In the genomic region with DNA sequence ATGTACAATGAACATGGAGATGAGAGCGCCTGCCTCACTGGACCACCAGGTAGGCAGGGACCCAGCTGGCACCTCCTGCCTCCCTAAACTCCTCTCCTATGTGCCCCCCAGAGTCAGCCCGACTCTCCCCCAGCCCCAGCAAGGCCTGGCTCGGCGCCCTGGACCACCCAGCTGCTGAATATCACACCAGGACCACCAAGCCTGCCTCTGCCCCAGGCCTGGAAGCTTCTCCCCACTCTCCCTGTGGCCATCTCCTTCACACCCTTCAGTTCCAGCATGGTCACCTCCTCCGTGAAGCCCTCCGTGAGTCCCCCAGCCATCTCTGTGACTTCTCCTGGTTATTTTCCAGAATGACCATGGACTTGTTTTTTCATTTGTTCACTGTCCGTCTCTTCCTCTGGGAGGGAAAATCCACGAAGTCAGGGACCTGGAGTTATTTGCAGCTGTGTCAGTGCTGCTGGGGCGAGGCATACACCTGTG, we compare ENCODE assay signal across 26 cellular contexts. TPM values are rescaled to one million over a fixed set of nuclear protein-coding genes. Genes with fewer than 3 reads are reported as not detected.
DNase-seq lines count a peak whose midpoint lies in the region; ATAC-seq and TF ChIP-seq lines count a peak whose summit lies in the region.
"Had no signal": no experiment of that assay in that cellular context is flagged by ENCODE, and none has a peak within 500 bp of the region (broad histone marks: within the 10 kb centered on the region; RNA-seq: fewer than 3 reads in every experiment).

No MANE protein-coding gene starts in this region.

- H3K36me3 ChIP-seq in naive thymus-derived CD4-positive, alpha-beta T cell (ENCODE audit: control insufficient read depth in 2 of 3, insufficient read depth in 3 of 3, low read length in 3 of 3): no peaks in the 10 kb centered on the region
- H3K36me3 ChIP-seq in WERI-Rb-1: no peaks in the 10 kb centered on the region
- H3K36me3 ChIP-seq: esophagus squamous epithelium, gastroesophageal sphincter, thyroid gland had no signal

- H3K9me3 ChIP-seq in naive thymus-derived CD4-positive, alpha-beta T cell (ENCODE audit: control insufficient read depth in 2 of 3, low read length in 3 of 3): no peaks in the 10 kb centered on the region
- no peaks in the 10 kb centered on the region for H3K9me3 ChIP-seq in WERI-Rb-1 (ENCODE audit: severe bottlenecking)
- H3K9me3 ChIP-seq: esophagus squamous epithelium, gastroesophageal sphincter, thyroid gland had no signal

- peak overlapping the region; percentile 31 for H3K4me3 Mint-ChIP-seq in natural killer cell treated with Interleukin-12 subunit alpha and Interleukin-12 subunit beta and Interleukin-15 and Interleukin-18, amount 100 ng/mL, for 72 hours
- no peak overlapping the region for H3K4me3 Mint-ChIP-seq in natural killer cell
- no peak overlapping the region for H3K4me3 Mint-ChIP-seq in activated CD8-positive, alpha-beta T cell treated with anti-CD3 and anti-CD28 coated beads, Interleukin-2, amount 10 ng/mL, durations not matched to agents 7 days and 5 days
- peak overlapping the region in 5 of 10 donors; percentile 15 to 60 (median 25) for H3K4me3 Mint-ChIP-seq in naive thymus-derived CD4-positive, alpha-beta T cell
- H3K4me3 Mint-ChIP-seq: WTC11 had no signal

- no peaks in the 10 kb centered on the region for H3K9me3 Mint-ChIP-seq in natural killer cell treated with Interleukin-12 subunit alpha and Interleukin-12 subunit beta and Interleukin-15 and Interleukin-18, amount 100 ng/mL, for 72 hours
- no peaks in the 10 kb centered on the region for H3K9me3 Mint-ChIP-seq in natural killer cell
- no peaks in the 10 kb centered on the region for H3K9me3 Mint-ChIP-seq in activated CD8-positive, alpha-beta T cell treated with anti-CD3 and anti-CD28 coated beads, Interleukin-2, amount 10 ng/mL, durations not matched to agents 7 days and 5 days (ENCODE audit: insufficient read depth)
- H3K9me3 Mint-ChIP-seq in naive thymus-derived CD4-positive, alpha-beta T cell: no peaks in the 10 kb centered on the region
- H3K9me3 Mint-ChIP-seq: WTC11 had no signal

- POLR2A ChIA-PET in activated CD8-positive, alpha-beta T cell treated with anti-CD3 and anti-CD28 coated beads, Interleukin-2, amount 10 ng/mL, durations not matched to agents 7 days and 5 days (lab: Charles Lee): interaction anchor here (1.1 to 3.2 kb wide), 2 partner anchors 43 to 46 kb away, joined by 6 to 11 read pairs; no protein-coding TSS in a partner anchor
- POLR2A ChIA-PET in naive thymus-derived CD4-positive, alpha-beta T cell (lab: Charles Lee): interaction anchor here (1.2 to 1.6 kb wide), 3 partner anchors 10 to 14 kb away, joined by 3 to 6 read pairs (median 4); no protein-coding TSS in a partner anchor

- peaks cover 39 to 54% of the 10 kb centered on the region in 2 donors for H3K4me1 Mint-ChIP-seq in natural killer cell treated with Interleukin-12 subunit alpha and Interleukin-12 subunit beta and Interleukin-15 and Interleukin-18, amount 100 ng/mL, for 72 hours (ENCODE audit: low read depth in 2 of 2)
- H3K4me1 Mint-ChIP-seq in natural killer cell: peaks cover 50 to 79% of the 10 kb centered on the region in 2 donors
- peaks cover 83% of the 10 kb centered on the region for H3K4me1 Mint-ChIP-seq in activated CD8-positive, alpha-beta T cell treated with anti-CD3 and anti-CD28 coated beads, Interleukin-2, amount 10 ng/mL, durations not matched to agents 7 days and 5 days (ENCODE audit: low read depth)
- peaks cover 45 to 84% (median 68%) of the 10 kb centered on the region in 7 donors for H3K4me1 Mint-ChIP-seq in naive thymus-derived CD4-positive, alpha-beta T cell
- H3K4me1 Mint-ChIP-seq: WTC11 had no signal

- H3K4me1 ChIP-seq in naive thymus-derived CD4-positive, alpha-beta T cell (ENCODE audit: control insufficient read depth in 2 of 2, insufficient read depth in 2 of 2, low read length in 2 of 2): peaks cover 60 to 71% of the 10 kb centered on the region in 2 donors

- no peak overlapping the region for H3K4me3 ChIP-seq in naive thymus-derived CD4-positive, alpha-beta T cell (ENCODE audit: low read length)
- no peak overlapping the region for H3K4me3 ChIP-seq in WERI-Rb-1 (ENCODE audit: low read depth, low read length)
- H3K4me3 ChIP-seq: esophagus squamous epithelium, gastroesophageal sphincter, thyroid gland had no signal

- ATAC-seq in natural killer cell treated with Interleukin-12 subunit alpha and Interleukin-12 subunit beta and Interleukin-15 and Interleukin-18, amount 100 ng/mL, for 72 hours: no peak
- ATAC-seq in natural killer cell (no peak), HG02870 (IDR thresholded peaks at IDR 0.05; ENCODE audit: unreplicated experiment) (no peak)
- no peak for ATAC-seq in activated CD8-positive, alpha-beta T cell treated with anti-CD3 and anti-CD28 coated beads, Interleukin-2, amount 10 ng/mL, durations not matched to agents 7 days and 5 days
- no peak for ATAC-seq in naive thymus-derived CD4-positive, alpha-beta T cell
- ATAC-seq: gastroesophageal sphincter, WTC11 had no signal

- H3K27ac ChIP-seq in naive thymus-derived CD4-positive, alpha-beta T cell (ENCODE audit: low read depth, low read length): no peak overlapping the region
- no peak overlapping the region for H3K27ac ChIP-seq in WERI-Rb-1
- H3K27ac ChIP-seq: thyroid gland had no signal

- peaks cover 0 to 6% of the 10 kb centered on the region in 2 donors for H3K27me3 Mint-ChIP-seq in natural killer cell treated with Interleukin-12 subunit alpha and Interleukin-12 subunit beta and Interleukin-15 and Interleukin-18, amount 100 ng/mL, for 72 hours
- peaks cover 0 to 4% of the 10 kb centered on the region in 2 donors for H3K27me3 Mint-ChIP-seq in natural killer cell (ENCODE audit: low read depth in 2 of 2)
- peaks cover 11% of the 10 kb centered on the region for H3K27me3 Mint-ChIP-seq in activated CD8-positive, alpha-beta T cell treated with anti-CD3 and anti-CD28 coated beads, Interleukin-2, amount 10 ng/mL, durations not matched to agents 7 days and 5 days (ENCODE audit: low read depth)
- peaks cover 0 to 9% (median 0%) of the 10 kb centered on the region in 5 donors for H3K27me3 Mint-ChIP-seq in naive thymus-derived CD4-positive, alpha-beta T cell

- DNase-seq in natural killer cell treated with Interleukin-12 subunit alpha and Interleukin-12 subunit beta and Interleukin-15 and Interleukin-18, amount 100 ng/mL, for 72 hours (ENCODE audit: low spot score): no peak
- no peak for DNase-seq in natural killer cell
- no peak for DNase-seq in activated CD8-positive, alpha-beta T cell treated with anti-CD3 and anti-CD28 coated beads, Interleukin-2, amount 10 ng/mL, durations not matched to agents 7 days and 5 days
- no peak for DNase-seq in naive thymus-derived CD4-positive, alpha-beta T cell
- no peak for DNase-seq in NCI-H1694 treated with DMSO at 0.1 percent for 48 hours (lab: John Stamatoyannopoulos, UW)
- no peak for DNase-seq in WERI-Rb-1
- DNase-seq: activated effector memory CD4-positive, alpha-beta T cell treated with Interleukin-2 at 50 U/mL for 16 hours; COR-L47; esophagus squamous epithelium; GOT3; Karpas-422; mammary epithelial cell; NCI-H1048; NCI-H2029; NCI-H446; stimulated activated CD4-positive, alpha-beta T cell treated with anti-CD3 and anti-CD28 coated beads, Interleukin-1b, Interleukin-23, amount 100 ng/mL, for 48 hours; stimulated activated naive CD4-positive, alpha-beta T cell treated with Interleukin-2 at 50 U/mL for 16 hours; thyroid gland had no signal

- H3K27ac Mint-ChIP-seq in natural killer cell treated with Interleukin-12 subunit alpha and Interleukin-12 subunit beta and Interleukin-15 and Interleukin-18, amount 100 ng/mL, for 72 hours: peak overlapping the region; percentile 59 to 78
- H3K27ac Mint-ChIP-seq in natural killer cell: peak overlapping the region in 1 of 2 donors; percentile 55
- H3K27ac Mint-ChIP-seq in activated CD8-positive, alpha-beta T cell treated with anti-CD3 and anti-CD28 coated beads, Interleukin-2, amount 10 ng/mL, durations not matched to agents 7 days and 5 days: peak overlapping the region; percentile 46
- peak overlapping the region in 7 of 9 donors; percentile 28 to 97 (median 78) for H3K27ac Mint-ChIP-seq in naive thymus-derived CD4-positive, alpha-beta T cell
- H3K27ac Mint-ChIP-seq: WTC11 had no signal

- TF ChIP-seq CTCF in natural killer cell (IDR thresholded peaks at IDR 0.05) (no peak), WERI-Rb-1 (IDR thresholded peaks at IDR 0.05; ENCODE audit: low read depth, low read length) (no peak)

- no peaks in the 10 kb centered on the region for H3K27me3 ChIP-seq in naive thymus-derived CD4-positive, alpha-beta T cell (ENCODE audit: control insufficient read depth in 2 of 2, insufficient read depth in 2 of 2, low read length in 2 of 2)
- H3K27me3 ChIP-seq in WERI-Rb-1 (ENCODE audit: insufficient read depth, low read depth, severe bottlenecking): peaks cover 100% of the 10 kb centered on the region
- H3K27me3 ChIP-seq: esophagus squamous epithelium, thyroid gland had no signal

- H3K36me3 Mint-ChIP-seq in natural killer cell treated with Interleukin-12 subunit alpha and Interleukin-12 subunit beta and Interleukin-15 and Interleukin-18, amount 100 ng/mL, for 72 hours: no peaks in the 10 kb centered on the region
- H3K36me3 Mint-ChIP-seq in natural killer cell: no peaks in the 10 kb centered on the region
- no peaks in the 10 kb centered on the region for H3K36me3 Mint-ChIP-seq in activated CD8-positive, alpha-beta T cell treated with anti-CD3 and anti-CD28 coated beads, Interleukin-2, amount 10 ng/mL, durations not matched to agents 7 days and 5 days (ENCODE audit: low read depth)
- no peaks in the 10 kb centered on the region for H3K36me3 Mint-ChIP-seq in naive thymus-derived CD4-positive, alpha-beta T cell
- H3K36me3 Mint-ChIP-seq: WTC11 had no signal

- intact Hi-C loops in natural killer cell (cut with micrococcal nuclease): no loop called here
- intact Hi-C loops in naive thymus-derived CD4-positive, alpha-beta T cell (cut with micrococcal nuclease): no loop called here

- CTCF ChIA-PET in activated CD8-positive, alpha-beta T cell treated with anti-CD3 and anti-CD28 coated beads, Interleukin-2, amount 10 ng/mL, durations not matched to agents 7 days and 5 days (lab: Charles Lee): interaction anchor here (1.0 to 2.2 kb wide), 3 partner anchors 14 to 156 kb away, joined by 4 to 9 read pairs (median 4); no protein-coding TSS in a partner anchor
- CTCF ChIA-PET in naive thymus-derived CD4-positive, alpha-beta T cell (lab: Charles Lee): interaction anchor here (1.1 to 1.4 kb wide), 3 partner anchors 153 to 305 kb away, joined by 4 to 5 read pairs (median 5); no protein-coding TSS in a partner anchor

RNA-seq across cellular contexts. Expression of a gene that starts 6.4 kb away (rescaled TPM):
- 100 to 1,000 TPM; 240 to 358 TPM for total RNA-seq in natural killer cell treated with Interleukin-12 subunit alpha and Interleukin-12 subunit beta and Interleukin-15 and Interleukin-18, amount 100 ng/mL, for 72 hours
- 100 to 1,000 TPM; 487 to 595 (median 536) TPM for total RNA-seq in natural killer cell
- 100 to 1,000 TPM; 463 to 477 TPM for total RNA-seq in activated CD8-positive, alpha-beta T cell treated with anti-CD3 and anti-CD28 coated beads, Interleukin-2, amount 10 ng/mL, durations not matched to agents 7 days and 5 days
- total RNA-seq in naive thymus-derived CD4-positive, alpha-beta T cell: 100 to 1,000 TPM; 248 to 578 (median 289) TPM
- polyA plus RNA-seq in naive thymus-derived CD4-positive, alpha-beta T cell: 100 to 1,000 TPM; 295 to 394 TPM
- total RNA-seq: kidney epithelial cell, progenitor cell of endocrine pancreas, SK-MEL-5 had no signal
- polyA plus RNA-seq: mammary epithelial cell had no signal

RNA-seq across cellular contexts. Expression of a gene that starts 7.7 kb away (rescaled TPM):
- 1 to 10 TPM in 1 of 2 donors, not detected in 1; 1.4 TPM for total RNA-seq in natural killer cell treated with Interleukin-12 subunit alpha and Interleukin-12 subunit beta and Interleukin-15 and Interleukin-18, amount 100 ng/mL, for 72 hours
- total RNA-seq in natural killer cell: 1 to 10 TPM; 1.2 to 5.4 (median 3.6) TPM
- total RNA-seq in activated CD8-positive, alpha-beta T cell treated with anti-CD3 and anti-CD28 coated beads, Interleukin-2, amount 10 ng/mL, durations not matched to agents 7 days and 5 days: under 1 TPM in 1 of 2 experiments, not detected in 1; 0.50 TPM
- total RNA-seq in naive thymus-derived CD4-positive, alpha-beta T cell: 1 to 10 TPM in 1 of 5 experiments, under 1 TPM in 1, not detected in 3; 0.61 to 8.8 TPM
- under 1 TPM in 1 of 2 donors, not detected in 1; 0.46 TPM for polyA plus RNA-seq in naive thymus-derived CD4-positive, alpha-beta T cell
- total RNA-seq: kidney epithelial cell, SK-MEL-5, thyroid gland, WTC11 had no signal

RNA-seq across cellular contexts. Expression of a gene that starts 11.7 kb away (rescaled TPM):
- not detected for total RNA-seq in natural killer cell treated with Interleukin-12 subunit alpha and Interleukin-12 subunit beta and Interleukin-15 and Interleukin-18, amount 100 ng/mL, for 72 hours
- not detected for total RNA-seq in natural killer cell
- not detected for total RNA-seq in activated CD8-positive, alpha-beta T cell treated with anti-CD3 and anti-CD28 coated beads, Interleukin-2, amount 10 ng/mL, durations not matched to agents 7 days and 5 days
- not detected for total RNA-seq in naive thymus-derived CD4-positive, alpha-beta T cell
- polyA plus RNA-seq in naive thymus-derived CD4-positive, alpha-beta T cell: not detected
- total RNA-seq: SK-MEL-5, thyroid gland had no signal

RNA-seq across cellular contexts. Expression of a gene that starts 45.2 kb away (rescaled TPM):
- total RNA-seq in natural killer cell treated with Interleukin-12 subunit alpha and Interleukin-12 subunit beta and Interleukin-15 and Interleukin-18, amount 100 ng/mL, for 72 hours: not detected
- under 1 TPM in 2 of 3 donors, not detected in 1; 0.14 to 0.32 TPM for total RNA-seq in natural killer cell
- under 1 TPM in 1 of 2 experiments, not detected in 1; 0.08 TPM for total RNA-seq in activated CD8-positive, alpha-beta T cell treated with anti-CD3 and anti-CD28 coated beads, Interleukin-2, amount 10 ng/mL, durations not matched to agents 7 days and 5 days
- total RNA-seq in naive thymus-derived CD4-positive, alpha-beta T cell: under 1 TPM in 2 of 5 experiments, not detected in 3; 0.07 to 0.10 TPM
- polyA plus RNA-seq in naive thymus-derived CD4-positive, alpha-beta T cell: under 1 TPM in 1 of 2 donors, not detected in 1; 0.17 TPM
- total RNA-seq: chondrocyte, esophagus squamous epithelium, gastroesophageal sphincter, HT-29, kidney epithelial cell, mammary epithelial cell, progenitor cell of endocrine pancreas, SK-MEL-5, thyroid gland, WTC11 had no signal
- polyA plus RNA-seq: mammary epithelial cell had no signal
